8 cellular contexts compared by ENCODE assay signal in genomic region chr3:5690490-5690889, GRCh38.
"Had no signal": no experiment of that assay in that cellular context is flagged by ENCODE, and none has a peak within 500 bp of the region (broad histone marks: within the 10 kb centered on the region; RNA-seq: fewer than 3 reads in every experiment).

No MANE protein-coding gene starts in this region.

- H3K4me3 ChIP-seq: GM23338 had no signal

- H3K4me2 ChIP-seq: GM23338 had no signal

- H2AFZ ChIP-seq: GM23338 had no signal

- H3K27ac ChIP-seq: HL-60 had no signal

- DNase-seq: H9, HFFc6, KG1 had no signal

- ATAC-seq: GM23338, HepG2 had no signal

- FAIRE-seq: H1, H54, HepG2 had no signal
